22 cellular contexts compared by ENCODE assay signal in the genomic region with DNA sequence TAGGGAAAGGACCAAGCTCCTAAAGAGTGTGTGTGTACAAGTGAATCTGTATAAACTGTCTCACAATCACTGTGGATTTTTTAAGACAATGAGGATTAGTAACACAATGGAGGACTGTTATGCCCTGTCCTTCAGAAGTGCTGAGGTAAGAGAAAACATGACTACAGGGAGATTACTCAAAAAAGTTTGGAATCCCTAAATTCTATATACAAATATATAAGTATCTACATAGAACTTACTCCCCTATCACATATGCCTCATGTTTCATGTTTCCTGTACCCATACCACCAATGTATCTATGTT.
"Had no signal": no experiment of that assay in that cellular context is flagged by ENCODE, and none has a peak within 500 bp of the region (broad histone marks: within the 10 kb centered on the region; RNA-seq: fewer than 3 reads in every experiment).

No MANE protein-coding gene starts in this region.

- H3K27me3 Mint-ChIP-seq: activated B cell treated with CpG ODN at 0.5 μM for 24 hours; activated CD4-positive, alpha-beta memory T cell treated with anti-CD3 and anti-CD28 coated beads, Interleukin-2, amount 10 ng/mL, durations not matched to agents 7 days and 5 days; activated CD8-positive, alpha-beta memory T cell treated with anti-CD3 and anti-CD28 coated beads, Interleukin-2, amount 10 ng/mL, durations not matched to agents 7 days and 5 days; progenitor cell of endocrine pancreas had no signal

- H3K27ac ChIP-seq: ascending aorta, esophagus muscularis mucosa, gastroesophageal sphincter, heart right ventricle, left ventricle myocardium inferior, neural progenitor cell, transverse colon had no signal

- H3K36me3 ChIP-seq: ascending aorta, esophagus muscularis mucosa, gastroesophageal sphincter, transverse colon had no signal

- H3K9me3 Mint-ChIP-seq: activated B cell treated with CpG ODN at 0.5 μM for 24 hours; activated CD4-positive, alpha-beta memory T cell treated with anti-CD3 and anti-CD28 coated beads, Interleukin-2, amount 10 ng/mL, durations not matched to agents 7 days and 5 days; activated T-helper 2 cell treated with anti-CD3 and anti-CD28 coated beads, Interferon-gamma antibody, Interleukin-2, Interleukin-4, amounts not matched to agents 10 μg/mL and 5 μg/mL and 100 μg/mL, durations not matched to agents 14 hours and 24 hours and 36 hours had no signal

- DNase-seq: activated B cell treated with CpG ODN at 0.5 μM for 24 hours; activated CD4-positive, alpha-beta memory T cell treated with anti-CD3 and anti-CD28 coated beads, Interleukin-2, amount 10 ng/mL, durations not matched to agents 7 days and 5 days; activated CD4-positive, alpha-beta T cell treated with anti-CD3 and anti-CD28 coated beads for 48 hours; activated CD8-positive, alpha-beta memory T cell treated with anti-CD3 and anti-CD28 coated beads, Interleukin-2, amount 10 ng/mL, durations not matched to agents 7 days and 5 days; activated naive CD4-positive, alpha-beta T cell treated with Interleukin-2 at 50 U/mL for 16 hours; cortex of kidney; effector CD4-positive, alpha-beta T cell; heart right ventricle; kidney glomerular epithelial cell; left ventricle myocardium inferior; mammary epithelial cell; midbrain; stimulated activated CD4-positive, alpha-beta T cell treated with anti-CD3 and anti-CD28 coated beads, Interleukin-2, amount 100 ng/mL, for 24 hours; stimulated activated naive CD4-positive, alpha-beta T cell treated with Interleukin-2 at 50 U/mL for 16 hours; T-helper 2 cell; transverse colon had no signal

- H3K4me3 ChIP-seq: ascending aorta, esophagus muscularis mucosa, gastroesophageal sphincter, heart right ventricle, left ventricle myocardium inferior, neural progenitor cell, transverse colon had no signal

- ATAC-seq: activated CD8-positive, alpha-beta memory T cell treated with anti-CD3 and anti-CD28 coated beads, Interleukin-2, amount 10 ng/mL, durations not matched to agents 7 days and 5 days; gastroesophageal sphincter; heart right ventricle had no signal

- H3K4me3 Mint-ChIP-seq: activated B cell treated with CpG ODN at 0.5 μM for 24 hours; activated CD4-positive, alpha-beta memory T cell treated with anti-CD3 and anti-CD28 coated beads, Interleukin-2, amount 10 ng/mL, durations not matched to agents 7 days and 5 days; activated CD8-positive, alpha-beta memory T cell treated with anti-CD3 and anti-CD28 coated beads, Interleukin-2, amount 10 ng/mL, durations not matched to agents 7 days and 5 days; neural progenitor cell had no signal

- H3K27ac Mint-ChIP-seq: activated B cell treated with CpG ODN at 0.5 μM for 24 hours; activated CD4-positive, alpha-beta memory T cell treated with anti-CD3 and anti-CD28 coated beads, Interleukin-2, amount 10 ng/mL, durations not matched to agents 7 days and 5 days; activated CD8-positive, alpha-beta memory T cell treated with anti-CD3 and anti-CD28 coated beads, Interleukin-2, amount 10 ng/mL, durations not matched to agents 7 days and 5 days; activated T-helper 2 cell treated with anti-CD3 and anti-CD28 coated beads, Interferon-gamma antibody, Interleukin-2, Interleukin-4, amounts not matched to agents 10 μg/mL and 5 μg/mL and 100 μg/mL, durations not matched to agents 14 hours and 24 hours and 36 hours; neural progenitor cell; progenitor cell of endocrine pancreas had no signal
